ENCODE assay signal across 1 cellular context in genomic region chr11:65575568-65576231, GRCh38.
TF ChIP-seq lines count a peak whose summit lies in the region.

Gene EHBP1L1, plus strand, starts transcription at chr11:65576053. Its CDS starts 250 bp downstream, at chr11:65576303.

TF ChIP-seq in HEK293, 187 proteins besides CTCF, POLR2A, EP300 and RAD21 (continued from another document):
- no peak for TF ChIP-seq PRDM10 (tag by site-specific recombination; IDR thresholded peaks at IDR 0.05)
- no peak for TF ChIP-seq ZNF624 (tag by site-specific recombination; IDR thresholded peaks at IDR 0.05)
- no peak for TF ChIP-seq ZNF266 (tag by site-specific recombination; IDR thresholded peaks at IDR 0.05; ENCODE audit: low read depth)
- TF ChIP-seq ZNF692 (tag by site-specific recombination; IDR thresholded peaks at IDR 0.05), result no peak
- TF ChIP-seq ZNF175 (tag by site-specific recombination; IDR thresholded peaks at IDR 0.05), result no peak
- no peak for TF ChIP-seq ZBTB10 (tag by site-specific recombination; IDR thresholded peaks at IDR 0.05)
- TF ChIP-seq ZNF488 (tag by site-specific recombination; IDR thresholded peaks at IDR 0.05), result no peak
- no peak for TF ChIP-seq ZNF133 (tag by site-specific recombination; IDR thresholded peaks at IDR 0.05)
- TF ChIP-seq ZNF24 (tag by site-specific recombination; IDR thresholded peaks at IDR 0.05), result no peak
- no peak for TF ChIP-seq ZBTB8A (tag by site-specific recombination; IDR thresholded peaks at IDR 0.05)
- no peak for TF ChIP-seq ZNF677 (tag by site-specific recombination; IDR thresholded peaks at IDR 0.05)
- TF ChIP-seq FEZF1 (tag by site-specific recombination; IDR thresholded peaks at IDR 0.05), result no peak
- no peak for TF ChIP-seq YY1 (tag by site-specific recombination; IDR thresholded peaks at IDR 0.05)
- TF ChIP-seq ZNF76 (tag by site-specific recombination; IDR thresholded peaks at IDR 0.05; ENCODE audit: borderline replicate concordance, low read depth), result no peak
- no peak for TF ChIP-seq ZNF521 (tag by site-specific recombination; IDR thresholded peaks at IDR 0.05)
- TF ChIP-seq WT1 (tag by site-specific recombination; IDR thresholded peaks at IDR 0.05), result no peak
- no peak for TF ChIP-seq GLIS2 (tag by site-specific recombination; IDR thresholded peaks at IDR 0.05)
- TF ChIP-seq GLI2 (tag by site-specific recombination; IDR thresholded peaks at IDR 0.05; ENCODE audit: borderline replicate concordance, low read depth), result no peak
- no peak for TF ChIP-seq AEBP2 (tag by site-specific recombination; IDR thresholded peaks at IDR 0.05; ENCODE audit: borderline replicate concordance)
- no peak for TF ChIP-seq KLF8 (tag by site-specific recombination; IDR thresholded peaks at IDR 0.05)
- TF ChIP-seq GLIS1 (tag by site-specific recombination; IDR thresholded peaks at IDR 0.05), result peak; percentile 29; the same call in 1 of the 2 replicates
- TF ChIP-seq ZNF2 (tag by site-specific recombination; IDR thresholded peaks at IDR 0.05), result no peak
